ENCODE assay signal across 1 cellular context in the genomic region with DNA sequence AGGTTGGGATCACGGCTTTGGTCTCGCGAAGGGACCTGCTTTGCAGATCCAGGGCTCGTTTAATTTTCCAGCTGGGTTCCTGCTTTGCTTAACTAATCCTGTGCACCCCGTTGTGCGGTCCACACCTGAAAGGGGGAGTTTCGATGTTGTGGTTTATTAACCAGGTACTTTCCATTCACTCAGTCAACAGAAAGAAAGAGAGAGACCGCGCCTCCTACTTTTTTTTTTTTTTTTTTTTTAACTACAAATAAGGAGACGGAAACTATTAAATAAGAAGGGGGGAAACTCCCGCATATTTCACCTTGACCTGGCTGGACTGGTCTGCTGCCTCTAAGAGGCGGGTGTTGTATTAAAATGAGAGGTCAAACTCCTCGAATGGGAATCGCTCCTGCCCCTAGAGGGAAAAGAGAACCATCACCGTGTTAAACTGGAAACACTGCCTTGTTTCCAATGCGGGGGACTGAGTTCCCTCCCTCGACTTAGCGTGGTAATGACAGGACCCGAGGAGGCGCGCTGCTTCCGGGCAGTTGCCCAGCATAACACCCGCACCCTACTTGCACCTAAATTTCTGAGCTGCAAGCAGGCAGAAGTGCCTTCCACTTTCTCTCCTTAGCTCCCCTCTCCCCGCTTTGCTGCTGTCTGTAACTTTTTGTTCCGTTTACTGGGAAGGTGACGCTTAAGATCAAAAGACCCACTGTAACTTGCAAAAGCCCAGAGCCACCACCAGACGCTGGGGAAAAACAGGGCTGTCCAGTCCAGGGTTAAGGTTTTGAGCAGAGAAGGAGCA.
TF ChIP-seq lines count a peak whose summit lies in the region.

No MANE protein-coding gene starts in this region.

TF ChIP-seq in HepG2, 621 proteins besides CTCF, POLR2A, EP300 and RAD21:
- TF ChIP-seq HHEX (CRISPR knock-in tag; IDR thresholded peaks at IDR 0.05) (no peak), ADNP (CRISPR knock-in tag; IDR thresholded peaks at IDR 0.05) (no peak), ZNF7 (CRISPR knock-in tag; IDR thresholded peaks at IDR 0.05) (no peak), HMG20A (CRISPR knock-in tag; IDR thresholded peaks at IDR 0.05; ENCODE audit: borderline replicate concordance) (no peak), TGIF2 (CRISPR knock-in tag; IDR thresholded peaks at IDR 0.05) (0 out of 2 replicates have a peak, but pooled peaks have one; percentile 24), ZNF780A (CRISPR knock-in tag; IDR thresholded peaks at IDR 0.05) (no peak), NFKB2 (CRISPR knock-in tag; IDR thresholded peaks at IDR 0.05; ENCODE audit: borderline replicate concordance) (no peak), NR2C2 (CRISPR knock-in tag; IDR thresholded peaks at IDR 0.05; ENCODE audit: borderline replicate concordance) (peak; percentile 23; the same call in 1 of the 2 replicates), FOXC1 (CRISPR knock-in tag; IDR thresholded peaks at IDR 0.05; ENCODE audit: borderline replicate concordance) (no peak), ZMYM3 (CRISPR knock-in tag; IDR thresholded peaks at IDR 0.05) (0 out of 2 replicates have a peak, but pooled peaks have one; percentile 20), ZNF33A (CRISPR knock-in tag; IDR thresholded peaks at IDR 0.05; ENCODE audit: borderline replicate concordance) (no peak), ZNF354B (CRISPR knock-in tag; IDR thresholded peaks at IDR 0.05) (no peak), XRCC5 (optimal IDR thresholded peaks at IDR 0.05; ENCODE audit: low read length) (peak; percentile 27), ZNF768 (CRISPR knock-in tag; IDR thresholded peaks at IDR 0.05) (peak; percentile 81; the same call in 1 of the 2 replicates), PCBP2 (optimal IDR thresholded peaks at IDR 0.05; ENCODE audit: low read depth, low read length, poor library complexity, severe bottlenecking) (no peak), ZNF225 (CRISPR knock-in tag; IDR thresholded peaks at IDR 0.05) (no peak), ZNF570 (CRISPR knock-in tag; IDR thresholded peaks at IDR 0.05; ENCODE audit: borderline replicate concordance) (no peak), ZNF121 (CRISPR knock-in tag; IDR thresholded peaks at IDR 0.05) (0 out of 2 replicates have a peak, but pooled peaks have one; percentile 43)
- TF ChIP-seq, protein P1, sequence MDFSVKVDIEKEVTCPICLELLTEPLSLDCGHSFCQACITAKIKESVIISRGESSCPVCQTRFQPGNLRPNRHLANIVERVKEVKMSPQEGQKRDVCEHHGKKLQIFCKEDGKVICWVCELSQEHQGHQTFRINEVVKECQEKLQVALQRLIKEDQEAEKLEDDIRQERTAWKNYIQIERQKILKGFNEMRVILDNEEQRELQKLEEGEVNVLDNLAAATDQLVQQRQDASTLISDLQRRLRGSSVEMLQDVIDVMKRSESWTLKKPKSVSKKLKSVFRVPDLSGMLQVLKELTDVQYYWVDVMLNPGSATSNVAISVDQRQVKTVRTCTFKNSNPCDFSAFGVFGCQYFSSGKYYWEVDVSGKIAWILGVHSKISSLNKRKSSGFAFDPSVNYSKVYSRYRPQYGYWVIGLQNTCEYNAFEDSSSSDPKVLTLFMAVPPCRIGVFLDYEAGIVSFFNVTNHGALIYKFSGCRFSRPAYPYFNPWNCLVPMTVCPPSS (IDR thresholded peaks at IDR 0.05), result no peak
- TF ChIP-seq, protein P2, sequence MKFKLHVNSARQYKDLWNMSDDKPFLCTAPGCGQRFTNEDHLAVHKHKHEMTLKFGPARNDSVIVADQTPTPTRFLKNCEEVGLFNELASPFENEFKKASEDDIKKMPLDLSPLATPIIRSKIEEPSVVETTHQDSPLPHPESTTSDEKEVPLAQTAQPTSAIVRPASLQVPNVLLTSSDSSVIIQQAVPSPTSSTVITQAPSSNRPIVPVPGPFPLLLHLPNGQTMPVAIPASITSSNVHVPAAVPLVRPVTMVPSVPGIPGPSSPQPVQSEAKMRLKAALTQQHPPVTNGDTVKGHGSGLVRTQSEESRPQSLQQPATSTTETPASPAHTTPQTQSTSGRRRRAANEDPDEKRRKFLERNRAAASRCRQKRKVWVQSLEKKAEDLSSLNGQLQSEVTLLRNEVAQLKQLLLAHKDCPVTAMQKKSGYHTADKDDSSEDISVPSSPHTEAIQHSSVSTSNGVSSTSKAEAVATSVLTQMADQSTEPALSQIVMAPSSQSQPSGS (CRISPR knock-in tag; IDR thresholded peaks at IDR 0.05), result no peak
- TF ChIP-seq, protein P3, sequence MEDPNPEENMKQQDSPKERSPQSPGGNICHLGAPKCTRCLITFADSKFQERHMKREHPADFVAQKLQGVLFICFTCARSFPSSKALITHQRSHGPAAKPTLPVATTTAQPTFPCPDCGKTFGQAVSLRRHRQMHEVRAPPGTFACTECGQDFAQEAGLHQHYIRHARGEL (CRISPR knock-in tag; IDR thresholded peaks at IDR 0.05), result no peak
- TF ChIP-seq, protein P4, sequence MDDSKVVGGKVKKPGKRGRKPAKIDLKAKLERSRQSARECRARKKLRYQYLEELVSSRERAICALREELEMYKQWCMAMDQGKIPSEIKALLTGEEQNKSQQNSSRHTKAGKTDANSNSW (CRISPR knock-in tag; IDR thresholded peaks at IDR 0.05; ENCODE audit: borderline replicate concordance), result no peak
- TF ChIP-seq, protein P5, sequence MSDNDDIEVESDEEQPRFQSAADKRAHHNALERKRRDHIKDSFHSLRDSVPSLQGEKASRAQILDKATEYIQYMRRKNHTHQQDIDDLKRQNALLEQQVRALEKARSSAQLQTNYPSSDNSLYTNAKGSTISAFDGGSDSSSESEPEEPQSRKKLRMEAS (IDR thresholded peaks at IDR 0.05), result 0 out of 2 replicates have a peak, but pooled peaks have one; percentile 26
- TF ChIP-seq, protein P6, sequence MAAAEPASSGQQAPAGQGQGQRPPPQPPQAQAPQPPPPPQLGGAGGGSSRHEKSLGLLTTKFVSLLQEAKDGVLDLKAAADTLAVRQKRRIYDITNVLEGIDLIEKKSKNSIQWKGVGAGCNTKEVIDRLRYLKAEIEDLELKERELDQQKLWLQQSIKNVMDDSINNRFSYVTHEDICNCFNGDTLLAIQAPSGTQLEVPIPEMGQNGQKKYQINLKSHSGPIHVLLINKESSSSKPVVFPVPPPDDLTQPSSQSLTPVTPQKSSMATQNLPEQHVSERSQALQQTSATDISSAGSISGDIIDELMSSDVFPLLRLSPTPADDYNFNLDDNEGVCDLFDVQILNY (CRISPR knock-in tag; conservative IDR thresholded peaks at IDR 0.05), result no peak
